ENCODE assay signal across 16 cellular contexts in the genomic region with DNA sequence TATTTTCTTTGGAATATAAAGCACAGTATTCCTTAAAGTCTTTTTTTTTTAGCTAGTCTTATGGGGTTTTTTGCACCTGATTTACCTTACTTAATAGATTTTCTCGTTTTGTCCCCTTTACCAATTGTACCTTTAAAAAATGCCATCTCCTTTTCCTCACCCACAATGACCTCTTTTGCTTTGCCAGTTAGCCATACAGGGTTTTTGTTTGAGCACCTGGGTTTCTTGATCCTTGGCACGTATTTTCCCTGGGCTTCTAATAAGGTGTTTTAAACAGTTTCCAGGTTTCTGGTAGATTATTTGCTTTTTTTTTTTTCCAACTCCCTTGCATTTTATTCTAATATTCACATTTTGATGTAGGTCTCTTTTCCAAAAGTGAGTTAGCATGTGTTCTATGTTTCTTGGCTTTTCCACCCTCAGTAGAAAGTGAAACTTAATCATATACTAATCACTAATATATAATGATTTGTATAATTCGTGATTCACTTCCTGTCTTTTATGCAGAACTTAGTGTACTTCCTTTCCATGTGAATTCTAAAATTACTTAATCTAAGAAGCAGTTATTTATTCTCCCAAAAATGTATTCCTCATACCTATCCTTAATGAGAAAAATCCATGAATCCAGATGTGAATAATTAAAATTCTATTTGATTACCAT.
"Had no signal": no experiment of that assay in that cellular context is flagged by ENCODE, and none has a peak within 500 bp of the region (broad histone marks: within the 10 kb centered on the region; RNA-seq: fewer than 3 reads in every experiment).

No MANE protein-coding gene starts in this region.

- H3K4me3 ChIP-seq: dorsolateral prefrontal cortex, esophagus muscularis mucosa, right atrium auricular region, skin epidermis, suprapubic skin had no signal

- H3K4me1 ChIP-seq: esophagus muscularis mucosa, right atrium auricular region, suprapubic skin had no signal

- DNase-seq: activated CD4-positive, CD25-positive, alpha-beta regulatory T cell treated with anti-CD3 and anti-CD28 coated beads, Interleukin-2, amount 50 U/mL, for 72 hours; activated naive CD8-positive, alpha-beta T cell treated with anti-CD3 and anti-CD28 coated beads for 36 hours; dorsolateral prefrontal cortex; hippocampal formation; left ventricle myocardium superior; mesendoderm; stimulated activated CD4-positive, alpha-beta T cell treated with anti-CD3 and anti-CD28 coated beads, Interleukin-4, amount 100 ng/mL, for 24 hours; stimulated activated CD8-positive, alpha-beta memory T cell treated with anti-CD3 and anti-CD28 coated beads, Interleukin-4, amount 100 ng/mL, for 48 hours; stimulated activated naive CD4-positive, alpha-beta T cell treated with Interleukin-2 at 50 U/mL for 16 hours; T1000; trophoblast cell had no signal

- H3K9me3 ChIP-seq: esophagus muscularis mucosa, right atrium auricular region, suprapubic skin had no signal

- ATAC-seq: left ventricle myocardium superior; natural killer cell treated with Interleukin-12 subunit alpha and Interleukin-12 subunit beta and Interleukin-15 and Interleukin-18, amount 100 ng/mL, for 72 hours had no signal

- H3K27ac ChIP-seq: dorsolateral prefrontal cortex, esophagus muscularis mucosa, right atrium auricular region, skin epidermis, suprapubic skin had no signal

- H3K27me3 ChIP-seq: dorsolateral prefrontal cortex, esophagus muscularis mucosa, right atrium auricular region, suprapubic skin had no signal

- H3K36me3 ChIP-seq: esophagus muscularis mucosa, right atrium auricular region, suprapubic skin had no signal
